In genomic region chrX:48956728-48957414, GRCh38 we compare ENCODE assay signal across 6 cellular contexts. TPM values are rescaled to one million over a fixed set of nuclear protein-coding genes. Genes with fewer than 3 reads are reported as not detected.
DNase-seq lines count a peak whose midpoint lies in the region; ATAC-seq and TF ChIP-seq lines count a peak whose summit lies in the region.

No MANE protein-coding gene starts in this region.

- H3K27ac Mint-ChIP-seq in HFFc6 = peak overlapping the region; percentile 68
- H3K27ac Mint-ChIP-seq in activated CD8-positive, alpha-beta memory T cell treated with anti-CD3 and anti-CD28 coated beads, Interleukin-2, amount 10 ng/mL, durations not matched to agents 7 days and 5 days = peak overlapping the region; percentile 83

- no peak for TF ChIP-seq POLR2A in suprapubic skin (IDR thresholded peaks at IDR 0.05)

- DNase-seq in HFFc6 = no peak
- DNase-seq in activated CD8-positive, alpha-beta memory T cell treated with anti-CD3 and anti-CD28 coated beads, Interleukin-2, amount 10 ng/mL, durations not matched to agents 7 days and 5 days = peak; percentile 57
- peak in 1 of 2 donors; percentile 74 for DNase-seq in suprapubic skin (ENCODE audit: low spot score in 2 of 2)
- DNase-seq in ureter (ENCODE audit: low spot score) = no peak

- ATAC-seq in activated CD8-positive, alpha-beta memory T cell treated with anti-CD3 and anti-CD28 coated beads, Interleukin-2, amount 10 ng/mL, durations not matched to agents 7 days and 5 days = peak; percentile 0
- ATAC-seq in HG03095 (IDR thresholded peaks at IDR 0.05; ENCODE audit: unreplicated experiment) = no peak

- no peak for TF ChIP-seq EP300 in suprapubic skin (IDR thresholded peaks at IDR 0.05)

- CTCF ChIA-PET in activated CD8-positive, alpha-beta memory T cell treated with anti-CD3 and anti-CD28 coated beads, Interleukin-2, amount 10 ng/mL, durations not matched to agents 7 days and 5 days (lab: Charles Lee) = interaction anchor here (1.0 to 1.1 kb wide), 2 partner anchors 16 to 65 kb away, joined by 4 to 5 read pairs; no protein-coding TSS in a partner anchor

- H3K27me3 Mint-ChIP-seq in HFFc6 (ENCODE audit: insufficient read depth) = no peaks in the 10 kb centered on the region; the same call in 1 of the 2 replicates
- no peaks in the 10 kb centered on the region for H3K27me3 Mint-ChIP-seq in activated CD8-positive, alpha-beta memory T cell treated with anti-CD3 and anti-CD28 coated beads, Interleukin-2, amount 10 ng/mL, durations not matched to agents 7 days and 5 days

- peaks cover 22% of the 10 kb centered on the region for H3K4me1 Mint-ChIP-seq in HFFc6 (ENCODE audit: low read depth)
- peaks cover 56% of the 10 kb centered on the region for H3K4me1 Mint-ChIP-seq in activated CD8-positive, alpha-beta memory T cell treated with anti-CD3 and anti-CD28 coated beads, Interleukin-2, amount 10 ng/mL, durations not matched to agents 7 days and 5 days

- H3K27me3 ChIP-seq in suprapubic skin = no peaks in the 10 kb centered on the region

- TF ChIP-seq CTCF in HFFc6 (IDR thresholded peaks at IDR 0.05) (no peak), suprapubic skin (IDR thresholded peaks at IDR 0.05) (no peak)

- H3K4me1 ChIP-seq in suprapubic skin = peaks cover 43% of the 10 kb centered on the region

- H3K9me3 Mint-ChIP-seq in HFFc6 = no peaks in the 10 kb centered on the region
- no peaks in the 10 kb centered on the region for H3K9me3 Mint-ChIP-seq in activated CD8-positive, alpha-beta memory T cell treated with anti-CD3 and anti-CD28 coated beads, Interleukin-2, amount 10 ng/mL, durations not matched to agents 7 days and 5 days (ENCODE audit: low read depth)

- peak overlapping the region; percentile 87 for H3K4me3 Mint-ChIP-seq in HFFc6
- H3K4me3 Mint-ChIP-seq in activated CD8-positive, alpha-beta memory T cell treated with anti-CD3 and anti-CD28 coated beads, Interleukin-2, amount 10 ng/mL, durations not matched to agents 7 days and 5 days = peak overlapping the region; percentile 77

- H3K36me3 ChIP-seq in suprapubic skin = no peaks in the 10 kb centered on the region

- H3K4me3 ChIP-seq in iPS-11a (ENCODE audit: low read depth, low read length) (peak overlapping the region; percentile 67), suprapubic skin (peak overlapping the region; percentile 68)

- WGBS in suprapubic skin = 47% methylated on average over 34 of the region's 61 CpGs

- no peaks in the 10 kb centered on the region for H3K9me3 ChIP-seq in suprapubic skin

- no peaks in the 10 kb centered on the region for H3K36me3 Mint-ChIP-seq in HFFc6 (ENCODE audit: low read depth)
- peaks cover 8% of the 10 kb centered on the region for H3K36me3 Mint-ChIP-seq in activated CD8-positive, alpha-beta memory T cell treated with anti-CD3 and anti-CD28 coated beads, Interleukin-2, amount 10 ng/mL, durations not matched to agents 7 days and 5 days

- peak overlapping the region; percentile 97 for H3K27ac ChIP-seq in suprapubic skin

RNA-seq across cellular contexts. Expression of gene OTUD5, which starts 0.5 kb away (rescaled TPM):
- total RNA-seq in HFFc6 (2021; fragmentation: NEBNext Ultra II Directional; extraction: Animal tissue kit (Norgen Biotek cat#: 25700)) = 10 to 100 TPM; 47.6 to 55.0 (median 52.7) TPM
- 10 to 100 TPM; 56.9 to 65.2 TPM for total RNA-seq in activated CD8-positive, alpha-beta memory T cell treated with anti-CD3 and anti-CD28 coated beads, Interleukin-2, amount 10 ng/mL, durations not matched to agents 7 days and 5 days
- total RNA-seq in suprapubic skin (10 to 100 TPM; 32.3 to 50.1 (median 46.2) TPM), ureter (53.8 TPM)

RNA-seq across cellular contexts. Expression of gene KCND1, which starts 14.8 kb away (rescaled TPM):
- 1 to 10 TPM; 3.0 to 6.2 (median 5.4) TPM for total RNA-seq in HFFc6 (2021; fragmentation: NEBNext Ultra II Directional; extraction: Animal tissue kit (Norgen Biotek cat#: 25700))
- total RNA-seq in activated CD8-positive, alpha-beta memory T cell treated with anti-CD3 and anti-CD28 coated beads, Interleukin-2, amount 10 ng/mL, durations not matched to agents 7 days and 5 days = 1 to 10 TPM; 2.9 to 5.5 TPM
- 1 to 10 TPM in 3 of 4 donors, under 1 TPM in 1; 0.55 to 2.8 (median 1.3) TPM for total RNA-seq in suprapubic skin
- total RNA-seq in ureter = 3.4 TPM

RNA-seq across cellular contexts. Expression of gene PIM2, which starts 38.0 kb away (rescaled TPM):
- total RNA-seq in HFFc6 (2021; fragmentation: NEBNext Ultra II Directional; extraction: Animal tissue kit (Norgen Biotek cat#: 25700)) = 1 to 10 TPM; 5.8 to 7.5 (median 6.5) TPM
- 100 to 1,000 TPM; 168 to 252 TPM for total RNA-seq in activated CD8-positive, alpha-beta memory T cell treated with anti-CD3 and anti-CD28 coated beads, Interleukin-2, amount 10 ng/mL, durations not matched to agents 7 days and 5 days
- 10 to 100 TPM in 1 of 4 donors, 1 to 10 TPM in 3; 6.2 to 18.2 (median 8.7) TPM for total RNA-seq in suprapubic skin
- 13.6 TPM for total RNA-seq in ureter

RNA-seq across cellular contexts. Expression of gene GRIPAP1, which starts 45.2 kb away (rescaled TPM):
- 10 to 100 TPM; 23.2 to 32.1 (median 27.5) TPM for total RNA-seq in HFFc6 (2021; fragmentation: NEBNext Ultra II Directional; extraction: Animal tissue kit (Norgen Biotek cat#: 25700))
- total RNA-seq in activated CD8-positive, alpha-beta memory T cell treated with anti-CD3 and anti-CD28 coated beads, Interleukin-2, amount 10 ng/mL, durations not matched to agents 7 days and 5 days = 100 to 1,000 TPM; 104 to 126 TPM
- total RNA-seq in suprapubic skin (10 to 100 TPM; 26.8 to 67.7 (median 35.2) TPM), ureter (56.8 TPM)

RNA-seq across cellular contexts. Expression of gene SLC35A2, which starts 45.4 kb away (rescaled TPM):
- total RNA-seq in HFFc6 (2021; fragmentation: NEBNext Ultra II Directional; extraction: Animal tissue kit (Norgen Biotek cat#: 25700)) = 10 to 100 TPM; 45.0 to 53.7 (median 47.0) TPM
- total RNA-seq in activated CD8-positive, alpha-beta memory T cell treated with anti-CD3 and anti-CD28 coated beads, Interleukin-2, amount 10 ng/mL, durations not matched to agents 7 days and 5 days = 10 to 100 TPM; 13.0 to 21.0 TPM
- total RNA-seq in suprapubic skin (10 to 100 TPM; 17.1 to 32.3 (median 24.3) TPM), ureter (38.4 TPM)

Comparison
In these comparisons a context has a peak if more than half of its experiments do, and no peak if none do; other contexts are left out.
1. RNA of gene PIM2, which starts 38.0 kb away (total RNA-seq): 168 to 252 TPM in activated CD8-positive, alpha-beta memory T cell treated with anti-CD3 and anti-CD28 coated beads, Interleukin-2, amount 10 ng/mL, durations not matched to agents 7 days and 5 days; 13.6 TPM in ureter (single experiment), 6.2 to 18.2 TPM in suprapubic skin and 5.8 to 7.5 TPM in HFFc6; every median in the first group is over 4 times any median in the second.